In genomic region chr15:80250614-80251504, GRCh38 we compare ENCODE assay signal across 13 cellular contexts. TPM values are rescaled to one million over a fixed set of nuclear protein-coding genes. Genes with fewer than 3 reads are reported as not detected.
DNase-seq lines count a peak whose midpoint lies in the region; ATAC-seq and TF ChIP-seq lines count a peak whose summit lies in the region.
"Had no signal": no experiment of that assay in that cellular context is flagged by ENCODE, and none has a peak within 500 bp of the region (broad histone marks: within the 10 kb centered on the region; RNA-seq: fewer than 3 reads in every experiment).

No MANE protein-coding gene starts in this region.

- H3K4me1 Mint-ChIP-seq in brain = peaks cover 40% of the 10 kb centered on the region
- no peaks in the 10 kb centered on the region for H3K4me1 Mint-ChIP-seq in stimulated activated naive CD8-positive, alpha-beta T cell treated with anti-CD3 and anti-CD28 coated beads, Interleukin-15, amount 100 ng/mL, for 72 hours

- no peak for TF ChIP-seq EP300 in SK-N-SH (IDR thresholded peaks at IDR 0.05; ENCODE audit: borderline replicate concordance in 1 of 2, low read depth in 1 of 2, low read length in 1 of 2)

- H3K9ac ChIP-seq in SK-N-SH = no peak overlapping the region
- peak overlapping the region; percentile 64 to 97 for H3K9ac ChIP-seq in liver (ENCODE audit: low read depth in 1 of 2, low read length in 2 of 2)

- peaks cover 55% of the 10 kb centered on the region; the same call in 1 of the 2 replicates for H3K27me3 ChIP-seq in SK-N-SH (ENCODE audit: insufficient read depth)
- H3K27me3 ChIP-seq in liver (ENCODE audit: control insufficient read depth in 4 of 4, insufficient read depth in 4 of 4, low read length in 3 of 4) = no peaks in the 10 kb centered on the region

- no peak for ATAC-seq in SK-N-SH treated with all-trans-retinoic acid at 6 μM for 48 hours
- no peak for ATAC-seq in stimulated activated naive CD8-positive, alpha-beta T cell treated with anti-CD3 and anti-CD28 coated beads, Interleukin-15, amount 100 ng/mL, for 72 hours
- ATAC-seq: PC-3 had no signal

- no peaks in the 10 kb centered on the region for H3K79me2 ChIP-seq in SK-N-SH (ENCODE audit: insufficient read depth)

- TF ChIP-seq RAD21 in SK-N-SH (IDR thresholded peaks at IDR 0.05; ENCODE audit: low read length) = no peak
- no peak for TF ChIP-seq RAD21 in liver (IDR thresholded peaks at IDR 0.05)

- H3K9me3 ChIP-seq in SK-N-SH = no peaks in the 10 kb centered on the region
- no peaks in the 10 kb centered on the region for H3K9me3 ChIP-seq in liver (ENCODE audit: control insufficient read depth in 4 of 4, low read length in 3 of 4)

- CTCF ChIA-PET in SK-N-SH (lab: Yijun Ruan, JAX) = interaction anchor here (0.5 to 1.9 kb wide), 3 partner anchors 9 to 587 kb away, joined by 3 to 4 read pairs (median 3); no protein-coding TSS in a partner anchor

- H3K36me3 ChIP-seq in SK-N-SH (replicated peaks in 1 of 2; ENCODE audit: control insufficient read depth in 1 of 2, insufficient read depth in 2 of 2, low read length in 1 of 2) (no peaks in the 10 kb centered on the region), liver (ENCODE audit: control insufficient read depth in 4 of 4, insufficient read depth in 3 of 4, low read depth in 1 of 4, low read length in 3 of 4) (no peaks in the 10 kb centered on the region)
- H3K36me3 ChIP-seq: WERI-Rb-1 had no signal

- H3K4me3 ChIP-seq in SK-N-SH (ENCODE audit: low read depth in 2 of 2, low read length in 1 of 2) (peak overlapping the region; percentile 39 to 46; a peak in 2 of 4 replicates), liver (ENCODE audit: low read depth in 1 of 3, low read length in 3 of 3) (peak overlapping the region; percentile 45 to 75 (median 71))

- H3F3A ChIP-seq in SK-N-SH (replicated peaks; ENCODE audit: insufficient read depth) = no peaks in the 10 kb centered on the region

- POLR2A ChIA-PET in SK-N-SH (lab: Yijun Ruan, JAX) = no interaction called here

- H3K27me3 Mint-ChIP-seq in brain = peaks cover 72% of the 10 kb centered on the region
- H3K27me3 Mint-ChIP-seq in stimulated activated naive CD8-positive, alpha-beta T cell treated with anti-CD3 and anti-CD28 coated beads, Interleukin-15, amount 100 ng/mL, for 72 hours = peaks cover 75% of the 10 kb centered on the region

- H3K4me2 ChIP-seq in SK-N-SH = peak overlapping the region; percentile 67

- peaks cover 0 to 2% (median 0%) of the 10 kb centered on the region in 5 experiments for H3K9me3 Mint-ChIP-seq in brain
- H3K9me3 Mint-ChIP-seq in stimulated activated naive CD8-positive, alpha-beta T cell treated with anti-CD3 and anti-CD28 coated beads, Interleukin-15, amount 100 ng/mL, for 72 hours = no peaks in the 10 kb centered on the region

- TF ChIP-seq CTCF in SK-N-SH (IDR thresholded peaks at IDR 0.05) (no peak), brain (conservative IDR thresholded peaks at IDR 0.05) (no peak), liver (IDR thresholded peaks at IDR 0.05; ENCODE audit: low read depth, low read length, missing input control) (no peak)

- H3K4me1 ChIP-seq in SK-N-SH (ENCODE audit: control insufficient read depth in 1 of 2, insufficient read depth in 2 of 2, low read depth in 1 of 2, low read length in 1 of 2) (peaks cover 0 to 3% of the 10 kb centered on the region in 2 experiments; a peak in 1 of 4 replicates), liver (ENCODE audit: control insufficient read depth in 4 of 4, insufficient read depth in 4 of 4, low read length in 3 of 4) (peaks cover 6 to 40% (median 31%) of the 10 kb centered on the region in 4 donors)

- no peak overlapping the region for H2AFZ ChIP-seq in SK-N-SH (ENCODE audit: low read depth)

- no peaks in the 10 kb centered on the region for H3K36me3 Mint-ChIP-seq in brain

- DNase-seq in SK-N-SH (peak; percentile 14), NAMALWA (ENCODE audit: low spot score) (no peak)
- DNase-seq in stimulated activated naive CD8-positive, alpha-beta T cell treated with anti-CD3 and anti-CD28 coated beads, Interleukin-15, amount 100 ng/mL, for 72 hours = no peak
- no peak for DNase-seq in NK-92 treated with Interleukin-12 subunit alpha and Interleukin-12 subunit beta, amount 100 ng/mL, for 24 hours (lab: John Stamatoyannopoulos, UW)
- no peak for DNase-seq in activated CD8-positive, alpha-beta memory T cell treated with anti-CD3 and anti-CD28 coated beads for 24 hours
- DNase-seq: 8988T; activated effector memory CD4-positive, alpha-beta T cell treated with anti-CD3 and anti-CD28 coated beads, Interleukin-2, amount 50 U/mL, for 16 hours; NCI-H187 treated with DMSO at 0.1 percent for 48 hours; PC-3; WERI-Rb-1 had no signal

- H3K9me2 ChIP-seq in SK-N-SH = no peaks in the 10 kb centered on the region

- peak overlapping the region; percentile 74 to 86 (median 79) for H3K4me3 Mint-ChIP-seq in brain
- peak overlapping the region; percentile 18 to 44 for H3K4me3 Mint-ChIP-seq in stimulated activated naive CD8-positive, alpha-beta T cell treated with anti-CD3 and anti-CD28 coated beads, Interleukin-15, amount 100 ng/mL, for 72 hours

- WGBS in SK-N-SH (ENCODE audit: low lambda C conversion rate) = 63% methylated on average over 21 of the region's 21 CpGs
- 25% methylated on average over 21 of the region's 21 CpGs for WGBS in liver

- H4K20me1 ChIP-seq in SK-N-SH (ENCODE audit: insufficient read depth) = no peaks in the 10 kb centered on the region

- peak overlapping the region in 3 of 5 experiments; percentile 16 to 40 (median 19) for H3K27ac Mint-ChIP-seq in brain
- H3K27ac Mint-ChIP-seq in stimulated activated naive CD8-positive, alpha-beta T cell treated with anti-CD3 and anti-CD28 coated beads, Interleukin-15, amount 100 ng/mL, for 72 hours = no peak overlapping the region

- H3K27ac ChIP-seq in SK-N-SH (ENCODE audit: low read depth in 2 of 2, low read length in 1 of 2) (no peak overlapping the region), liver (ENCODE audit: low read depth in 1 of 2, low read length in 2 of 2) (peak overlapping the region; percentile 84 to 85)
- H3K27ac ChIP-seq: WERI-Rb-1 had no signal

TF ChIP-seq in SK-N-SH, 30 proteins besides CTCF, POLR2A, EP300 and RAD21 (continues in another document):
- TF ChIP-seq RCOR1 (IDR thresholded peaks at IDR 0.05; ENCODE audit: low read length) (no peak), SMC3 (IDR thresholded peaks at IDR 0.05; ENCODE audit: low read depth, low read length) (no peak), FOXJ3 (CRISPR knock-in tag; IDR thresholded peaks at IDR 0.05) (no peak), USF2 (IDR thresholded peaks at IDR 0.05; ENCODE audit: borderline replicate concordance, low read depth, low read length) (no peak), RFX5 (IDR thresholded peaks at IDR 0.05; ENCODE audit: low read length) (no peak)

TF ChIP-seq in SK-N-SH treated with all-trans-retinoic acid at 6 μM for 48 hours, 23 proteins besides CTCF, POLR2A, EP300 and RAD21 (continues in another document):
- TF ChIP-seq ZNF8 (CRISPR knock-in tag; IDR thresholded peaks at IDR 0.05) (no peak), ESRRG (CRISPR knock-in tag; IDR thresholded peaks at IDR 0.05) (no peak), ISL1 (CRISPR knock-in tag; IDR thresholded peaks at IDR 0.05) (no peak), PATZ1 (CRISPR knock-in tag; IDR thresholded peaks at IDR 0.05; ENCODE audit: borderline replicate concordance) (no peak), ZFP3 (CRISPR knock-in tag; IDR thresholded peaks at IDR 0.05) (no peak)

TF ChIP-seq in liver, 16 proteins besides CTCF, POLR2A, EP300 and RAD21:
- TF ChIP-seq HNF4G (IDR thresholded peaks at IDR 0.05) = no peak
- TF ChIP-seq HNF4A (conservative IDR thresholded peaks at IDR 0.05) = no peak
- no peak for TF ChIP-seq FOXA2 (IDR thresholded peaks at IDR 0.05)
- no peak for TF ChIP-seq EGR1 (IDR thresholded peaks at IDR 0.05; ENCODE audit: low read depth in 2 of 2)
- TF ChIP-seq ATF3 (IDR thresholded peaks at IDR 0.05) = no peak
- TF ChIP-seq MAX (IDR thresholded peaks at IDR 0.05) = no peak
- TF ChIP-seq FOXA1 (IDR thresholded peaks at IDR 0.05) = no peak
- no peak for TF ChIP-seq ZBTB33 (IDR thresholded peaks at IDR 0.05)
- peak; percentile 50 for TF ChIP-seq TAF1 (conservative IDR thresholded peaks at IDR 0.05)
- TF ChIP-seq NR2F2 (IDR thresholded peaks at IDR 0.05) = no peak
- TF ChIP-seq YY1 (IDR thresholded peaks at IDR 0.05) = peak; percentile 67
- TF ChIP-seq GABPA (IDR thresholded peaks at IDR 0.05 in 1 of 2, conservative IDR thresholded peaks at IDR 0.05 in 1 of 2) = no peak

RNA-seq across cellular contexts. Expression of gene CTXND1, which starts 1.2 kb away (rescaled TPM):
- polyA plus RNA-seq in SK-N-SH (2012; rRNA removed) (not detected in 2 replicates), brain (ENCODE audit: insufficient read depth, low read depth, low replicate concordance) (1.5 TPM), liver (1 to 10 TPM; 2.9 to 3.1 TPM)
- not detected in 2 replicates for polyA plus RNA-seq in SK-N-SH (2012; cell fraction: cytosol; rRNA removed)
- not detected in 2 replicates for polyA plus RNA-seq in SK-N-SH (2012; cell fraction: nucleus; rRNA removed)
- total RNA-seq in liver = 1 to 10 TPM; 3.1 to 4.1 TPM
- total RNA-seq: PC-3 had no signal

Comparison
In these comparisons a context has a peak if more than half of its experiments do, and no peak if none do; other contexts are left out.
1. H3K27ac ChIP-seq: peak in liver (2 of 2); none in SK-N-SH (0 of 2).
2. H3K27ac Mint-ChIP-seq: peak in brain (3 of 5); none in stimulated activated naive CD8-positive, alpha-beta T cell treated with anti-CD3 and anti-CD28 coated beads, Interleukin-15, amount 100 ng/mL, for 72 hours (0 of 2).